In genomic region chr3:127473244-127474024, GRCh38 we compare ENCODE assay signal across 9 cellular contexts.
DNase-seq lines count a peak whose midpoint lies in the region; ATAC-seq, FAIRE-seq and TF ChIP-seq lines count a peak whose summit lies in the region.
"Had no signal": no experiment of that assay in that cellular context is flagged by ENCODE, and none has a peak within 500 bp of the region (broad histone marks: within the 10 kb centered on the region; RNA-seq: fewer than 3 reads in every experiment).

No MANE protein-coding gene starts in this region.

- no peaks in the 10 kb centered on the region for H3K4me1 ChIP-seq in foreskin keratinocyte

- peaks cover 12% of the 10 kb centered on the region for H3K27me3 ChIP-seq in foreskin keratinocyte

- ATAC-seq in foreskin keratinocyte (peak; percentile 52), GM19455 (IDR thresholded peaks at IDR 0.05; ENCODE audit: unreplicated experiment) (no peak)

- CTCF ChIA-PET in GM10248 (lab: Yijun Ruan, JAX) = interaction anchor here (0.9 to 3.2 kb wide), 9 partner anchors 10 to 794 kb away, joined by 3 to 20 read pairs (median 5); no protein-coding TSS in a partner anchor

- H3K27ac ChIP-seq in foreskin keratinocyte = no peak overlapping the region

- peak; percentile 40 for TF ChIP-seq CTCF in GM10248 (IDR thresholded peaks at IDR 0.05; ENCODE audit: control extremely low read depth, extremely low read depth, low read depth, missing control alignments)
- TF ChIP-seq CTCF in foreskin keratinocyte (conservative IDR thresholded peaks at IDR 0.05) = peak; percentile 63

- FAIRE-seq in RCC 7860 (lab: Jason Lieb, UNC) = no peak

- DNase-seq in 8988T (peak; percentile 86), GM10248 (ENCODE audit: extremely low spot score) (peak; percentile 52), NCI-H2196 (lab: John Stamatoyannopoulos, UW; ENCODE audit: unreplicated experiment) (peak; percentile 74), foreskin keratinocyte (peak in 1 of 2 donors; percentile 13), NCI-H1694 (lab: John Stamatoyannopoulos, UW) (no peak), RCC 7860 (ENCODE audit: low spot score) (no peak)
- no peak for DNase-seq in stimulated activated naive CD4-positive, alpha-beta T cell (lab: John Stamatoyannopoulos, UW)
- DNase-seq: hypothalamus had no signal

- POLR2A ChIA-PET in GM10248 (lab: Yijun Ruan, JAX) = interaction anchor here (0.5 kb wide), 1 partner anchor 571 kb away, joined by 10 read pairs; no protein-coding TSS in a partner anchor

Comparison
In these comparisons a context has a peak if more than half of its experiments do, and no peak if none do; other contexts are left out.
1. DNase-seq: peak in 8988T (single experiment), GM10248 (single experiment) and NCI-H2196 (single experiment); none in stimulated activated naive CD4-positive, alpha-beta T cell (0 of 6), NCI-H1694 (single experiment) and RCC 7860 (single experiment).